In the genomic region with DNA sequence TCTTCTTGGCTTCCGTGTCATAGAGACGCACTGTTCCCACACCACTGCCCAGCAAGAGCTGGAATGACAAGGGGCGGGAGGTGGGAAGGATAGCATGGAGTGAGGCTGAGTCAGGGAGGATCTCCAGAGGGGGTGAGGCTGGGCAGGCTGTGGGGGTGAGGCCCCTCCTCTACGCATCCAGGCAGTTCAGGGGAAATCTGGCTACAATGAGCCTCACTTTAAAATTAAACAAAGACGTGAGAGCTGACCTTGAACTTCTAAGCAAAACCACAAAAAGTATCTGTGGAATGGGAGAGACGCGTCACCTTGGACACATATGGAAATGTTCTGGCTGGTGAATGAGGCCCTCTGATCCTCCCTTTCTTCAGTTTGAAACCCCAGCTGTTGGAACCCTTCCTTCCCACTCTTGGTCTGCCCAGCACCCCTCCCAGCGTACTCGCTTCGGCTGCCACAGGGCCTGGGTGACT, we compare ENCODE assay signal across 15 cellular contexts. TPM values are rescaled to one million over a fixed set of nuclear protein-coding genes. Genes with fewer than 3 reads are reported as not detected.
DNase-seq lines count a peak whose midpoint lies in the region; ATAC-seq and TF ChIP-seq lines count a peak whose summit lies in the region.
"Had no signal": no experiment of that assay in that cellular context is flagged by ENCODE, and none has a peak within 500 bp of the region (broad histone marks: within the 10 kb centered on the region; RNA-seq: fewer than 3 reads in every experiment).

No MANE protein-coding gene starts in this region.

- POLR2A ChIA-PET in RWPE1 (lab: Yijun Ruan, JAX; ENCODE audit: low non-redundant PET): no interaction called here

- no peaks in the 10 kb centered on the region for H3K27me3 ChIP-seq in osteoblast (ENCODE audit: insufficient read depth, low read length)

- no peaks in the 10 kb centered on the region for H3K4me1 Mint-ChIP-seq in CD14-positive monocyte

- no peak for DNase-seq in CD14-positive monocyte (ENCODE audit: low spot score)
- DNase-seq in RWPE1 (ENCODE audit: low spot score): no peak
- peak; percentile 57 for DNase-seq in epithelial cell of esophagus (ENCODE audit: low read depth)
- no peak for DNase-seq in osteoblast (ENCODE audit: insufficient read length, low spot score, missing footprints)
- DNase-seq in stimulated activated naive CD4-positive, alpha-beta T cell treated with Interleukin-2 at 50 U/mL for 16 hours (lab: John Stamatoyannopoulos, UW): no peak
- DNase-seq in HUDEP-2 (lab: John Stamatoyannopoulos, UW; ENCODE audit: unreplicated experiment in 76 of 76): no peak
- no peak for DNase-seq in NOMO-1 treated with dmso at 0.1 percent for 144 hours (lab: John Stamatoyannopoulos, UW; ENCODE audit: unreplicated experiment)
- DNase-seq: activated T-cell treated with anti-CD3 and anti-CD28 coated beads, Interleukin-2, amount 50 U/mL, for 48 hours; Caco-2; central memory CD4-positive, alpha-beta T cell; NCI-H187; OCI-M1 had no signal

- ATAC-seq in HG02938 (IDR thresholded peaks at IDR 0.05; ENCODE audit: unreplicated experiment): no peak
- ATAC-seq: left lobe of liver had no signal

- H3K4me3 ChIP-seq in epithelial cell of esophagus (ENCODE audit: low read length) (no peak overlapping the region), osteoblast (ENCODE audit: insufficient read depth, low read length) (no peak overlapping the region)

- no peaks in the 10 kb centered on the region for H3K9me3 Mint-ChIP-seq in CD14-positive monocyte

- peaks cover 96 to 100% of the 10 kb centered on the region in 2 donors for H3K36me3 Mint-ChIP-seq in CD14-positive monocyte

- H3K27ac ChIP-seq in RWPE1: peak overlapping the region; percentile 16; the same call in 1 of the 2 replicates
- H3K27ac ChIP-seq in osteoblast (ENCODE audit: low read depth, low read length): peak overlapping the region; percentile 36

- no peaks in the 10 kb centered on the region for H3K9me3 ChIP-seq in osteoblast (ENCODE audit: low read depth, low read length)
- H3K9me3 ChIP-seq: Caco-2 had no signal

- H3K4me2 ChIP-seq in osteoblast (ENCODE audit: insufficient read depth, low read length): no peak overlapping the region

- intact Hi-C loops in CD14-positive monocyte (cut with micrococcal nuclease): loop anchor here in 1 of 2 donors (5.0 kb wide), 1 partner anchor 469 kb away; the partner anchor contains the start of gene STMP1

- H3K36me3 ChIP-seq in osteoblast (ENCODE audit: insufficient read depth, low read length): peaks cover 26% of the 10 kb centered on the region

- no peaks in the 10 kb centered on the region for H4K20me1 ChIP-seq in osteoblast (ENCODE audit: insufficient read depth, low read length)

- CTCF ChIA-PET in RWPE1 (lab: Yijun Ruan, JAX): no interaction called here

- H3K79me2 ChIP-seq in osteoblast (ENCODE audit: insufficient read depth, low read length): no peaks in the 10 kb centered on the region

- H2AFZ ChIP-seq in osteoblast (ENCODE audit: low read length): no peak overlapping the region

- no peaks in the 10 kb centered on the region for H3K27me3 Mint-ChIP-seq in CD14-positive monocyte (ENCODE audit: low read depth in 3 of 3)

- no peak for TF ChIP-seq CTCF in CD14-positive monocyte (IDR thresholded peaks at IDR 0.05)
- TF ChIP-seq CTCF in RWPE1 (conservative IDR thresholded peaks at IDR 0.05; ENCODE audit: low read depth): no peak
- no peak for TF ChIP-seq CTCF in epithelial cell of esophagus (IDR thresholded peaks at IDR 0.05; ENCODE audit: insufficient read depth, low read depth, low read length, missing control alignments)
- TF ChIP-seq CTCF in osteoblast (IDR thresholded peaks at IDR 0.05; ENCODE audit: extremely low read depth, low read depth, low read length): no peak

- no peak overlapping the region for H3K4me3 Mint-ChIP-seq in CD14-positive monocyte

- H3K27ac Mint-ChIP-seq in CD14-positive monocyte: peak overlapping the region in 4 of 7 donors; percentile 28 to 66 (median 41)

- H3K4me1 ChIP-seq in osteoblast (ENCODE audit: insufficient read depth, low read length): peaks cover 10% of the 10 kb centered on the region
- H3K4me1 ChIP-seq: Caco-2 had no signal

RNA-seq across cellular contexts. Expression of gene WDR91, which starts 17.7 kb away (rescaled TPM):
- polyA plus RNA-seq in CD14-positive monocyte: 1 to 10 TPM; 2.5 to 3.9 TPM
- 7.1 and 8.7 TPM in 2 replicates for total RNA-seq in osteoblast

RNA-seq across cellular contexts. Expression of gene CYREN, which starts 23.1 kb away (rescaled TPM):
- polyA plus RNA-seq in CD14-positive monocyte: 10 to 100 TPM; 40.1 to 47.4 TPM
- 29.8 and 35.5 TPM in 2 replicates for total RNA-seq in osteoblast

RNA-seq across cellular contexts. Expression of gene STRA8, which starts 40.0 kb away (rescaled TPM):
- not detected for polyA plus RNA-seq in CD14-positive monocyte
- not detected in 2 replicates for total RNA-seq in osteoblast
- total RNA-seq: Caco-2, left lobe of liver had no signal
- polyA plus RNA-seq: neural cell had no signal

RNA-seq across cellular contexts. Expression of gene TMEM140, which starts 45.8 kb away (rescaled TPM):
- polyA plus RNA-seq in CD14-positive monocyte: 10 to 100 TPM; 10.6 to 14.7 TPM
- 13.8 and 14.1 TPM in 2 replicates for total RNA-seq in osteoblast
